In the genomic region with DNA sequence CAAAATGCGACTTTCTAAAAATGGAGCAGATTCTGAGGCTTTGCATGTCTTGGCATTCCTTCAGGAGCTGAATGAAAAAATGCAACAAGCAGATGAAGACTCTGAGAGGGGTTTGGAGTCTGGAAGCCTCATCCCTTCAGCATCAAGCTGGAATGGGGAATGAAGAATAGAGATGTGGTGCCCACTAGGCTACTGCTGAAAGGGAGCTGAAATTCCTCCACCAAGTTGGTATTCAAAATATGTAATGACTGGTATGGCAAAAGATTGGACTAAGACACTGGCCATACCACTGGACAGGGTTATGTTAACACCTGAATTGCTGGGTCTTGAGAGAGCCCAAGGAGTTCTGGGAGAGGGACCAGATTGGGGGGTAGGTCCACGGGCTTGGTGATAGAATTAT, we compare ENCODE assay signal across 26 cellular contexts. TPM values are rescaled to one million over a fixed set of nuclear protein-coding genes. Genes with fewer than 3 reads are reported as not detected.
"Had no signal": no experiment of that assay in that cellular context is flagged by ENCODE, and none has a peak within 500 bp of the region (broad histone marks: within the 10 kb centered on the region; RNA-seq: fewer than 3 reads in every experiment).

No MANE protein-coding gene starts in this region.

- H3K4me1 ChIP-seq: testis had no signal

- H3K27me3 ChIP-seq: gastroesophageal sphincter, neutrophil, ovary, right lobe of liver, testis, transverse colon had no signal

- H3K36me3 ChIP-seq: ovary had no signal

- H3K27ac ChIP-seq: gastroesophageal sphincter, ovary, right lobe of liver, skin epidermis, testis, transverse colon had no signal

- DNase-seq: activated CD4-positive, alpha-beta memory T cell treated with anti-CD3 and anti-CD28 coated beads, Interleukin-2, amount 10 ng/mL, durations not matched to agents 7 days and 5 days; activated CD4-positive, alpha-beta T cell treated with anti-CD3 and anti-CD28 coated beads for 1 hour; activated CD4-positive, alpha-beta T cell treated with anti-CD3 and anti-CD28 coated beads, Interleukin-2, amount 10 ng/mL, durations not matched to agents 7 days and 5 days; activated CD8-positive, alpha-beta memory T cell treated with anti-CD3 and anti-CD28 coated beads, Interleukin-2, amount 50 U/mL, for 48 hours; activated naive CD8-positive, alpha-beta T cell treated with anti-CD3 and anti-CD28 coated beads, Interleukin-2, amount 50 U/mL, for 24 hours; activated T-cell treated with anti-CD3 and anti-CD28 coated beads, Interleukin-2, amount 50 U/mL, for 24 hours; effector memory CD4-positive, alpha-beta T cell; hippocampal formation; left cardiac atrium; left ventricle myocardium superior; naive B cell; nephron progenitor cell; ovary; right lobe of liver; stimulated activated CD4-positive, alpha-beta T cell treated with anti-CD3 and anti-CD28 coated beads, Interleukin-12 subunit alpha, Interleukin-12 subunit beta, amount 100 ng/mL, for 4 hours; stimulated activated CD4-positive, alpha-beta T cell treated with anti-CD3 and anti-CD28 coated beads, Interleukin-4, amount 100 ng/mL, for 1 hour; stimulated activated naive CD8-positive, alpha-beta T cell treated with anti-CD3 and anti-CD28 coated beads, Interleukin-15, Interleukin-2, amounts not matched to agents 100 U/mL and 50 U/mL, for 24 hours; T1000; testis; transverse colon had no signal

- H3K9me3 ChIP-seq: neutrophil, ovary, right lobe of liver, testis, transverse colon had no signal

- H3K4me3 ChIP-seq: gastroesophageal sphincter, ovary, right lobe of liver, skin epidermis, testis, transverse colon had no signal

- ATAC-seq: activated naive CD8-positive, alpha-beta T cell treated with anti-CD3 and anti-CD28 coated beads, Interleukin-2, amount 50 U/mL, for 24 hours; activated T-helper 17 cell treated with anti-CD3 and anti-CD28 coated beads, Interleukin-2, amount 50 U/mL, for 72 hours; gastroesophageal sphincter; left cardiac atrium; left ventricle myocardium superior; right lobe of liver; stimulated activated naive CD8-positive, alpha-beta T cell treated with anti-CD3 and anti-CD28 coated beads, Interleukin-15, Interleukin-2, amounts not matched to agents 100 U/mL and 50 U/mL, for 24 hours; WTC11 had no signal

RNA-seq across cellular contexts. Expression of gene IFIT2, which starts 5.4 kb away (rescaled TPM):
- total RNA-seq: progenitor cell of endocrine pancreas had no signal

RNA-seq across cellular contexts. Expression of gene IFIT3, which starts 20.6 kb away (rescaled TPM):
- total RNA-seq: progenitor cell of endocrine pancreas had no signal
